37 cellular contexts compared by ENCODE assay signal in genomic region chr1:73771396-73771795, GRCh38.
"Had no signal": no experiment of that assay in that cellular context is flagged by ENCODE, and none has a peak within 500 bp of the region (broad histone marks: within the 10 kb centered on the region; RNA-seq: fewer than 3 reads in every experiment).

No MANE protein-coding gene starts in this region.

- H3K4me3 ChIP-seq: ascending aorta, cardiac muscle cell had no signal

- H3K9me3 ChIP-seq: ascending aorta had no signal

- DNase-seq: activated CD4-positive, alpha-beta memory T cell treated with anti-CD3 and anti-CD28 coated beads, Interleukin-2, amount 10 ng/mL, durations not matched to agents 7 days and 5 days; activated CD4-positive, alpha-beta T cell treated with anti-CD3 and anti-CD28 coated beads for 1 hour; activated CD4-positive, alpha-beta T cell treated with anti-CD3 and anti-CD28 coated beads for 36 hours; activated CD4-positive, alpha-beta T cell treated with anti-CD3 and anti-CD28 coated beads for 48 hours; activated CD4-positive, alpha-beta T cell treated with anti-CD3 and anti-CD28 coated beads, Interleukin-2, amount 10 ng/mL, durations not matched to agents 7 days and 5 days; activated CD4-positive, alpha-beta T cell treated with anti-CD3 and anti-CD28 coated beads, Interleukin-2, amount 50 U/mL, for 48 hours; activated CD4-positive, CD25-positive, alpha-beta regulatory T cell; activated CD8-positive, alpha-beta memory T cell treated with anti-CD3 and anti-CD28 coated beads for 24 hours; activated CD8-positive, alpha-beta memory T cell treated with anti-CD3 and anti-CD28 coated beads, Interleukin-2, amount 10 ng/mL, durations not matched to agents 7 days and 5 days; activated CD8-positive, alpha-beta memory T cell treated with anti-CD3 and anti-CD28 coated beads, Interleukin-2, amount 50 U/mL, for 48 hours; activated CD8-positive, alpha-beta T cell treated with anti-CD3 and anti-CD28 coated beads, Interleukin-2, amount 10 ng/mL, durations not matched to agents 7 days and 5 days; activated effector memory CD4-positive, alpha-beta T cell treated with Interleukin-2 at 50 U/mL for 16 hours; activated gamma-delta T cell; activated naive CD4-positive, alpha-beta T cell treated with anti-CD3 and anti-CD28 coated beads, Interleukin-2, amount 10 ng/mL, durations not matched to agents 7 days and 5 days; activated naive CD4-positive, alpha-beta T cell treated with Interleukin-2 at 50 U/mL for 16 hours; activated naive CD8-positive, alpha-beta T cell treated with anti-CD3 and anti-CD28 coated beads, Interleukin-2, amount 10 ng/mL, durations not matched to agents 7 days and 5 days; activated naive CD8-positive, alpha-beta T cell treated with anti-CD3 and anti-CD28 coated beads, Interleukin-2, amount 50 U/mL, for 24 hours; activated T-cell treated with anti-CD3 and anti-CD28 coated beads, Interleukin-2, amount 50 U/mL, for 24 hours; activated T-cell treated with anti-CD3 and anti-CD28 coated beads, Interleukin-2, amount 50 U/mL, for 48 hours; amygdala; anterior cingulate cortex; caudate nucleus; T-helper 1 cell; T-helper 2 cell; T-helper 9 cell; WERI-Rb-1 had no signal

- H3K4me1 Mint-ChIP-seq: activated CD4-positive, alpha-beta memory T cell treated with anti-CD3 and anti-CD28 coated beads, Interleukin-2, amount 10 ng/mL, durations not matched to agents 7 days and 5 days; activated CD4-positive, alpha-beta T cell treated with anti-CD3 and anti-CD28 coated beads for 36 hours; activated CD4-positive, alpha-beta T cell treated with anti-CD3 and anti-CD28 coated beads, Interleukin-2, amount 10 ng/mL, durations not matched to agents 7 days and 5 days; activated CD8-positive, alpha-beta memory T cell treated with anti-CD3 and anti-CD28 coated beads, Interleukin-2, amount 10 ng/mL, durations not matched to agents 7 days and 5 days; activated naive CD4-positive, alpha-beta T cell treated with anti-CD3 and anti-CD28 coated beads, Interleukin-2, amount 10 ng/mL, durations not matched to agents 7 days and 5 days; activated naive CD4-positive, alpha-beta T cell treated with anti-CD3 and anti-CD28 coated beads, Interleukin-2, amount 50 U/mL, for 24 hours; activated naive CD8-positive, alpha-beta T cell treated with anti-CD3 and anti-CD28 coated beads, Interleukin-2, amount 10 ng/mL, durations not matched to agents 7 days and 5 days; activated naive CD8-positive, alpha-beta T cell treated with anti-CD3 and anti-CD28 coated beads, Interleukin-2, amount 50 U/mL, for 24 hours; brain; central memory CD8-positive, alpha-beta T cell; WTC11 had no signal

- H3K36me3 ChIP-seq: ascending aorta, cardiac muscle cell, WERI-Rb-1 had no signal

- H3K4me1 ChIP-seq: ascending aorta had no signal

- H3K36me3 Mint-ChIP-seq: activated CD8-positive, alpha-beta memory T cell treated with anti-CD3 and anti-CD28 coated beads, Interleukin-2, amount 10 ng/mL, durations not matched to agents 7 days and 5 days; activated naive CD4-positive, alpha-beta T cell treated with anti-CD3 and anti-CD28 coated beads, Interleukin-2, amount 10 ng/mL, durations not matched to agents 7 days and 5 days; activated naive CD4-positive, alpha-beta T cell treated with anti-CD3 and anti-CD28 coated beads, Interleukin-2, amount 50 U/mL, for 24 hours; activated naive CD8-positive, alpha-beta T cell; activated naive CD8-positive, alpha-beta T cell treated with anti-CD3 and anti-CD28 coated beads, Interleukin-2, amount 10 ng/mL, durations not matched to agents 7 days and 5 days; brain; WTC11 had no signal

- H3K27ac Mint-ChIP-seq: activated CD4-positive, alpha-beta memory T cell treated with anti-CD3 and anti-CD28 coated beads, Interleukin-2, amount 10 ng/mL, durations not matched to agents 7 days and 5 days; activated CD4-positive, alpha-beta T cell treated with anti-CD3 and anti-CD28 coated beads for 36 hours; activated CD4-positive, alpha-beta T cell treated with anti-CD3 and anti-CD28 coated beads, Interleukin-2, amount 10 ng/mL, durations not matched to agents 7 days and 5 days; activated CD8-positive, alpha-beta memory T cell treated with anti-CD3 and anti-CD28 coated beads, Interleukin-2, amount 10 ng/mL, durations not matched to agents 7 days and 5 days; activated CD8-positive, alpha-beta T cell treated with anti-CD3 and anti-CD28 coated beads, Interleukin-2, amount 10 ng/mL, durations not matched to agents 7 days and 5 days; activated naive CD4-positive, alpha-beta T cell treated with anti-CD3 and anti-CD28 coated beads, Interleukin-2, amount 10 ng/mL, durations not matched to agents 7 days and 5 days; activated naive CD4-positive, alpha-beta T cell treated with anti-CD3 and anti-CD28 coated beads, Interleukin-2, amount 50 U/mL, for 24 hours; activated naive CD8-positive, alpha-beta T cell; activated naive CD8-positive, alpha-beta T cell treated with anti-CD3 and anti-CD28 coated beads, Interleukin-2, amount 10 ng/mL, durations not matched to agents 7 days and 5 days; activated naive CD8-positive, alpha-beta T cell treated with anti-CD3 and anti-CD28 coated beads, Interleukin-2, amount 50 U/mL, for 24 hours; activated T-cell treated with anti-CD3 and anti-CD28 coated beads, Interleukin-2, amount 50 U/mL, for 24 hours; activated T-helper 2 cell treated with anti-CD3 and anti-CD28 coated beads, Interferon-gamma antibody, Interleukin-2, Interleukin-4, amounts not matched to agents 10 μg/mL and 5 μg/mL and 100 μg/mL, durations not matched to agents 14 hours and 24 hours and 36 hours; brain; T-helper 1 cell treated with Interleukin-12 subunit alpha and Interleukin-12 subunit beta and Interleukin-4 antibody, amounts not matched to agents 30 μg/mL and 1 μg/mL, for 36 hours; T-helper 2 cell treated with Interferon-gamma antibody and Interleukin-4, amounts not matched to agents 5 μg/mL and 100 μg/mL, for 36 hours; WTC11 had no signal

- H3K9me3 Mint-ChIP-seq: activated CD4-positive, alpha-beta T cell treated with anti-CD3 and anti-CD28 coated beads, Interleukin-2, amount 10 ng/mL, durations not matched to agents 7 days and 5 days; activated naive CD4-positive, alpha-beta T cell treated with anti-CD3 and anti-CD28 coated beads, Interleukin-2, amount 10 ng/mL, durations not matched to agents 7 days and 5 days; activated naive CD4-positive, alpha-beta T cell treated with anti-CD3 and anti-CD28 coated beads, Interleukin-2, amount 50 U/mL, for 24 hours; activated naive CD8-positive, alpha-beta T cell treated with anti-CD3 and anti-CD28 coated beads, Interleukin-2, amount 10 ng/mL, durations not matched to agents 7 days and 5 days; activated naive CD8-positive, alpha-beta T cell treated with anti-CD3 and anti-CD28 coated beads, Interleukin-2, amount 50 U/mL, for 24 hours; activated T-helper 2 cell treated with anti-CD3 and anti-CD28 coated beads, Interferon-gamma antibody, Interleukin-2, Interleukin-4, amounts not matched to agents 10 μg/mL and 5 μg/mL and 100 μg/mL, durations not matched to agents 14 hours and 24 hours and 36 hours; T-helper 1 cell treated with Interleukin-12 subunit alpha and Interleukin-12 subunit beta and Interleukin-4 antibody, amounts not matched to agents 30 μg/mL and 1 μg/mL, for 36 hours; T-helper 2 cell treated with Interferon-gamma antibody and Interleukin-4, amounts not matched to agents 5 μg/mL and 100 μg/mL, for 36 hours; WTC11 had no signal

- ATAC-seq: activated CD4-positive, alpha-beta T cell treated with anti-CD3 and anti-CD28 coated beads for 36 hours; activated CD4-positive, CD25-positive, alpha-beta regulatory T cell treated with anti-CD3 and anti-CD28 coated beads, Interleukin-2, amount 50 U/mL, for 24 hours; activated CD8-positive, alpha-beta memory T cell treated with anti-CD3 and anti-CD28 coated beads, Interleukin-2, amount 10 ng/mL, durations not matched to agents 7 days and 5 days; activated CD8-positive, alpha-beta T cell treated with anti-CD3 and anti-CD28 coated beads, Interleukin-2, amount 10 ng/mL, durations not matched to agents 7 days and 5 days; activated naive CD8-positive, alpha-beta T cell treated with anti-CD3 and anti-CD28 coated beads, Interleukin-2, amount 50 U/mL, for 24 hours; WTC11 had no signal

- H3K27ac ChIP-seq: ascending aorta, cardiac muscle cell, WERI-Rb-1 had no signal

- H3K27me3 Mint-ChIP-seq: activated CD4-positive, alpha-beta memory T cell treated with anti-CD3 and anti-CD28 coated beads, Interleukin-2, amount 10 ng/mL, durations not matched to agents 7 days and 5 days; activated CD4-positive, alpha-beta T cell treated with anti-CD3 and anti-CD28 coated beads for 36 hours; activated CD4-positive, alpha-beta T cell treated with anti-CD3 and anti-CD28 coated beads, Interleukin-2, amount 10 ng/mL, durations not matched to agents 7 days and 5 days; activated CD8-positive, alpha-beta memory T cell treated with anti-CD3 and anti-CD28 coated beads, Interleukin-2, amount 10 ng/mL, durations not matched to agents 7 days and 5 days; activated naive CD4-positive, alpha-beta T cell treated with anti-CD3 and anti-CD28 coated beads, Interleukin-2, amount 10 ng/mL, durations not matched to agents 7 days and 5 days; activated naive CD4-positive, alpha-beta T cell treated with anti-CD3 and anti-CD28 coated beads, Interleukin-2, amount 50 U/mL, for 24 hours; activated naive CD8-positive, alpha-beta T cell; activated naive CD8-positive, alpha-beta T cell treated with anti-CD3 and anti-CD28 coated beads, Interleukin-2, amount 10 ng/mL, durations not matched to agents 7 days and 5 days; activated naive CD8-positive, alpha-beta T cell treated with anti-CD3 and anti-CD28 coated beads, Interleukin-2, amount 50 U/mL, for 24 hours; activated T-cell treated with anti-CD3 and anti-CD28 coated beads, Interleukin-2, amount 50 U/mL, for 24 hours; brain; central memory CD8-positive, alpha-beta T cell had no signal

- H3K4me3 Mint-ChIP-seq: activated CD4-positive, alpha-beta memory T cell treated with anti-CD3 and anti-CD28 coated beads, Interleukin-2, amount 10 ng/mL, durations not matched to agents 7 days and 5 days; activated CD4-positive, alpha-beta T cell treated with anti-CD3 and anti-CD28 coated beads for 36 hours; activated CD4-positive, alpha-beta T cell treated with anti-CD3 and anti-CD28 coated beads, Interleukin-2, amount 10 ng/mL, durations not matched to agents 7 days and 5 days; activated CD8-positive, alpha-beta memory T cell treated with anti-CD3 and anti-CD28 coated beads, Interleukin-2, amount 10 ng/mL, durations not matched to agents 7 days and 5 days; activated CD8-positive, alpha-beta T cell treated with anti-CD3 and anti-CD28 coated beads, Interleukin-2, amount 10 ng/mL, durations not matched to agents 7 days and 5 days; activated naive CD4-positive, alpha-beta T cell treated with anti-CD3 and anti-CD28 coated beads, Interleukin-2, amount 10 ng/mL, durations not matched to agents 7 days and 5 days; activated naive CD4-positive, alpha-beta T cell treated with anti-CD3 and anti-CD28 coated beads, Interleukin-2, amount 50 U/mL, for 24 hours; activated naive CD8-positive, alpha-beta T cell; activated naive CD8-positive, alpha-beta T cell treated with anti-CD3 and anti-CD28 coated beads, Interleukin-2, amount 10 ng/mL, durations not matched to agents 7 days and 5 days; activated naive CD8-positive, alpha-beta T cell treated with anti-CD3 and anti-CD28 coated beads, Interleukin-2, amount 50 U/mL, for 24 hours; activated T-cell treated with anti-CD3 and anti-CD28 coated beads, Interleukin-2, amount 50 U/mL, for 24 hours; brain; central memory CD8-positive, alpha-beta T cell; T-helper 1 cell treated with Interleukin-12 subunit alpha and Interleukin-12 subunit beta and Interleukin-4 antibody, amounts not matched to agents 30 μg/mL and 1 μg/mL, for 36 hours; T-helper 2 cell treated with Interferon-gamma antibody and Interleukin-4, amounts not matched to agents 5 μg/mL and 100 μg/mL, for 36 hours; WTC11 had no signal

- H3K27me3 ChIP-seq: ascending aorta had no signal
